In genomic region chr9:137071282-137071681, GRCh38 we compare ENCODE assay signal across 9 cellular contexts. TPM values are rescaled to one million over a fixed set of nuclear protein-coding genes. Genes with fewer than 3 reads are reported as not detected.
A peak's percentile ranks its signal among the peaks of the same experiment; 100 is the strongest.
DNase-seq lines count a peak whose midpoint lies in the region; ATAC-seq and TF ChIP-seq lines count a peak whose summit lies in the region.
"Had no signal": no experiment of that assay in that cellular context is flagged by ENCODE, and none has a peak within 500 bp of the region (broad histone marks: within the 10 kb centered on the region; RNA-seq: fewer than 3 reads in every experiment).

No MANE protein-coding gene starts in this region.

- no peak for DNase-seq in effector memory CD8-positive, alpha-beta T cell
- no peak for DNase-seq in osteocyte (ENCODE audit: extremely low spot score, unreplicated experiment)
- no peak for DNase-seq in SK-N-DZ (ENCODE audit: low spot score)

- peaks cover 0 to 7% of the 10 kb centered on the region in 2 donors for H3K27me3 Mint-ChIP-seq in effector memory CD8-positive, alpha-beta T cell
- H3K27me3 Mint-ChIP-seq in osteocyte (ENCODE audit: unreplicated experiment): no peaks in the 10 kb centered on the region

- H3K4me1 ChIP-seq in DOHH2 (ENCODE audit: control insufficient read depth, low read length) (peaks cover 45% of the 10 kb centered on the region), OCI-LY1 (ENCODE audit: insufficient read depth, low read length, severe bottlenecking) (peaks cover 39% of the 10 kb centered on the region)

- peak overlapping the region; percentile 87 for H3K9ac ChIP-seq in OCI-LY1 (ENCODE audit: low read length)

- peaks cover 5% of the 10 kb centered on the region for H3K36me3 ChIP-seq in DOHH2 (ENCODE audit: control insufficient read depth, low read length)
- H3K36me3 ChIP-seq in OCI-LY1 (ENCODE audit: insufficient read depth, low read length): peaks cover 5% of the 10 kb centered on the region; the same call in 1 of the 2 replicates
- H3K36me3 ChIP-seq: right lobe of liver had no signal

- H2AFZ ChIP-seq in OCI-LY1 (ENCODE audit: low read length): no peak overlapping the region

- H4K20me1 ChIP-seq in DOHH2 (ENCODE audit: control insufficient read depth, insufficient read depth, low read depth, low read length) (peaks cover 13% of the 10 kb centered on the region), OCI-LY1 (ENCODE audit: insufficient read depth, low read length) (no peaks in the 10 kb centered on the region)

- TF ChIP-seq CTCF in DOHH2 (IDR thresholded peaks at IDR 0.05; ENCODE audit: low read depth, low read length, poor library complexity, severe bottlenecking): no peak
- no peak for TF ChIP-seq CTCF in OCI-LY1 (IDR thresholded peaks at IDR 0.05; ENCODE audit: low read length)
- TF ChIP-seq CTCF in osteocyte (IDR thresholded peaks at IDR 0.05): no peak

- H3K9me3 ChIP-seq in DOHH2 (ENCODE audit: control insufficient read depth, insufficient read depth, low read length) (no peaks in the 10 kb centered on the region), OCI-LY1 (ENCODE audit: low read length) (no peaks in the 10 kb centered on the region)
- H3K9me3 ChIP-seq: right lobe of liver had no signal

- ATAC-seq in effector memory CD8-positive, alpha-beta T cell (replicated peaks): no peak
- ATAC-seq in HG03354 (IDR thresholded peaks at IDR 0.05; ENCODE audit: poor library complexity, severe bottlenecking, unreplicated experiment) (no peak), HG03460 (IDR thresholded peaks at IDR 0.05; ENCODE audit: unreplicated experiment) (no peak)
- ATAC-seq in activated CD4-positive, CD25-positive, alpha-beta regulatory T cell treated with anti-CD3 and anti-CD28 coated beads, Interleukin-2, amount 50 U/mL, for 24 hours: no peak

- H3K4me3 Mint-ChIP-seq in effector memory CD8-positive, alpha-beta T cell: peak overlapping the region; percentile 75 to 78
- H3K4me3 Mint-ChIP-seq in osteocyte (ENCODE audit: unreplicated experiment): peak overlapping the region; percentile 63

- H3K36me3 Mint-ChIP-seq in effector memory CD8-positive, alpha-beta T cell (ENCODE audit: insufficient read depth): peaks cover 8% of the 10 kb centered on the region
- H3K36me3 Mint-ChIP-seq in osteocyte (ENCODE audit: unreplicated experiment): no peaks in the 10 kb centered on the region

- H3K79me2 ChIP-seq in DOHH2 (ENCODE audit: control insufficient read depth, low read length): peaks cover 37% of the 10 kb centered on the region
- H3K79me2 ChIP-seq in OCI-LY1 (ENCODE audit: insufficient read depth, low read length): peaks cover 6% of the 10 kb centered on the region; the same call in 1 of the 2 replicates

- H3K4me1 Mint-ChIP-seq in effector memory CD8-positive, alpha-beta T cell (ENCODE audit: low read depth in 2 of 2): peaks cover 10 to 12% of the 10 kb centered on the region in 2 donors
- peaks cover 12% of the 10 kb centered on the region for H3K4me1 Mint-ChIP-seq in osteocyte (ENCODE audit: unreplicated experiment)

- H3K27ac Mint-ChIP-seq in effector memory CD8-positive, alpha-beta T cell: no peak overlapping the region
- peak overlapping the region; percentile 52 for H3K27ac Mint-ChIP-seq in osteocyte (ENCODE audit: unreplicated experiment)

- H3K27me3 ChIP-seq in DOHH2 (ENCODE audit: control insufficient read depth, low read length) (no peaks in the 10 kb centered on the region), OCI-LY1 (ENCODE audit: insufficient read depth, low read length) (no peaks in the 10 kb centered on the region)

- no peaks in the 10 kb centered on the region for H3K9me3 Mint-ChIP-seq in effector memory CD8-positive, alpha-beta T cell
- H3K9me3 Mint-ChIP-seq in osteocyte (ENCODE audit: unreplicated experiment): no peaks in the 10 kb centered on the region

- H3K27ac ChIP-seq in DOHH2 (ENCODE audit: low read depth, low read length) (peak overlapping the region; percentile 22; the same call in 1 of the 2 replicates), OCI-LY1 (ENCODE audit: low read depth, low read length, poor library complexity, severe bottlenecking) (peak overlapping the region; percentile 67)

- peak overlapping the region; percentile 95 for H3K4me3 ChIP-seq in DOHH2 (ENCODE audit: low read length)
- peak overlapping the region; percentile 75 for H3K4me3 ChIP-seq in OCI-LY1 (ENCODE audit: low read depth, low read length, poor library complexity, severe bottlenecking)

- H3K4me2 ChIP-seq in DOHH2 (ENCODE audit: low read length): peak overlapping the region; percentile 79
- H3K4me2 ChIP-seq in OCI-LY1 (ENCODE audit: low read length): peak overlapping the region; percentile 86

- no peaks in the 10 kb centered on the region for H3K9me2 ChIP-seq in DOHH2 (replicated peaks; ENCODE audit: control insufficient read depth, low read length)
- H3K9me2 ChIP-seq in OCI-LY1 (ENCODE audit: low read depth, low read length): no peaks in the 10 kb centered on the region

- H3F3A ChIP-seq in DOHH2 (ENCODE audit: control insufficient read depth, insufficient read depth) (peaks cover 7% of the 10 kb centered on the region; the same call in 1 of the 2 replicates), OCI-LY1 (ENCODE audit: insufficient read depth, low read length) (no peaks in the 10 kb centered on the region)

RNA-seq across cellular contexts. Expression of gene SAPCD2, which starts 0.9 kb away (rescaled TPM):
- total RNA-seq in osteocyte: 3.1 and 3.4 TPM in 2 replicates
- polyA plus RNA-seq in SK-N-DZ (2014; cell fraction: cytosol; rRNA removed): 58.9 and 76.5 TPM in 2 replicates
- polyA plus RNA-seq in SK-N-DZ (2014; cell fraction: nucleus; rRNA removed): 89.1 and 125 TPM in 2 replicates

RNA-seq across cellular contexts. Expression of gene UAP1L1, which starts 6.0 kb away (rescaled TPM):
- total RNA-seq in osteocyte: 34.2 and 38.3 TPM in 2 replicates
- polyA plus RNA-seq in SK-N-DZ (2014; cell fraction: cytosol; rRNA removed): 9.9 and 14.0 TPM in 2 replicates
- polyA plus RNA-seq in SK-N-DZ (2014; cell fraction: nucleus; rRNA removed): 46.3 and 50.0 TPM in 2 replicates

RNA-seq across cellular contexts. Expression of gene MAN1B1, which starts 15.5 kb away (rescaled TPM):
- total RNA-seq in osteocyte: 109 and 120 TPM in 2 replicates
- polyA plus RNA-seq in SK-N-DZ (2014; cell fraction: cytosol; rRNA removed): 38.6 and 45.9 TPM in 2 replicates
- 78.8 and 112 TPM in 2 replicates for polyA plus RNA-seq in SK-N-DZ (2014; cell fraction: nucleus; rRNA removed)

RNA-seq across cellular contexts. Expression of gene ENTPD2, which starts 17.4 kb away (rescaled TPM):
- total RNA-seq in osteocyte: 0.46 TPM in 1 of 2 replicates, not detected in the other
- polyA plus RNA-seq in SK-N-DZ (2014; cell fraction: cytosol; rRNA removed): not detected in 2 replicates
- 1.2 TPM in 1 of 2 replicates, not detected in the other for polyA plus RNA-seq in SK-N-DZ (2014; cell fraction: nucleus; rRNA removed)

RNA-seq across cellular contexts. Expression of gene NPDC1, which starts 25.3 kb away (rescaled TPM):
- total RNA-seq in osteocyte: 84.4 and 91.0 TPM in 2 replicates
- 34.3 and 47.9 TPM in 2 replicates for polyA plus RNA-seq in SK-N-DZ (2014; cell fraction: cytosol; rRNA removed)
- polyA plus RNA-seq in SK-N-DZ (2014; cell fraction: nucleus; rRNA removed): 420 and 583 TPM in 2 replicates
